In genomic region chr17:75666959-75667790, GRCh38 we compare ENCODE assay signal across 8 cellular contexts. TPM values are rescaled to one million over a fixed set of nuclear protein-coding genes. Genes with fewer than 3 reads are reported as not detected.
DNase-seq lines count a peak whose midpoint lies in the region; ATAC-seq and FAIRE-seq lines count a peak whose summit lies in the region.

Gene RECQL5 (minus strand): TSS chr17:75667154. CDS start chr17:75666557, 597 bp downstream.
Gene SAP30BP (plus strand): TSS chr17:75667338. CDS start chr17:75667373, 35 bp downstream.

- peak within 1 kb of the TSS; percentile 96 for H3K4me2 ChIP-seq in Karpas-422 (ENCODE audit: low read depth, low read length, poor library complexity, severe bottlenecking)

- DNase-seq in DMS53 treated with DMSO at 0.1 percent for 48 hours (lab: John Stamatoyannopoulos, UW; ENCODE audit: unreplicated experiment) (peak; percentile 96), Karpas-422 (peak; percentile 99), RCC 7860 (ENCODE audit: low spot score) (peak; percentile 94)
- peak; percentile 99 for DNase-seq in activated T-cell treated with anti-CD3 and anti-CD28 coated beads, Interleukin-2, amount 50 U/mL, for 48 hours
- peak; percentile 97 to 99 for DNase-seq in stimulated activated CD8-positive, alpha-beta memory T cell treated with anti-CD3 and anti-CD28 coated beads, Interleukin-7, amount 100 ng/mL, for 1 hour (ENCODE audit: low read depth in 2 of 2)

- peak; percentile 92 for FAIRE-seq in RCC 7860 (lab: Jason Lieb, UNC)

- peak within 1 kb of the TSS; percentile 90 for H3K27ac ChIP-seq in Karpas-422 (ENCODE audit: low read length)

- H3K4me1 ChIP-seq in Karpas-422 (ENCODE audit: low read length): peaks cover 42% of the 10 kb centered on the region
- peaks cover 12% of the 10 kb centered on the region for H3K4me1 ChIP-seq in mucosa of stomach (ENCODE audit: control insufficient read depth, insufficient read depth, low read length)

- H3K4me3 ChIP-seq in Karpas-422 (ENCODE audit: low read length) (peak within 1 kb of the TSS; percentile 90), mucosa of stomach (ENCODE audit: low read length) (peak within 1 kb of the TSS; percentile 78)

- H3K36me3 ChIP-seq in Karpas-422 (ENCODE audit: insufficient read depth, low read length) (peaks cover 41% of the 10 kb centered on the region), mucosa of stomach (ENCODE audit: control insufficient read depth, insufficient read depth, low read length) (peaks cover 4% of the 10 kb centered on the region)

- peaks cover 68% of the 10 kb centered on the region for H3K79me2 ChIP-seq in Karpas-422 (ENCODE audit: low read length)

- H3K9ac ChIP-seq in Karpas-422 (ENCODE audit: low read length): peak within 1 kb of the TSS; percentile 82
- H3K9ac ChIP-seq in mucosa of stomach (ENCODE audit: low read length): peak within 1 kb of the TSS; percentile 84

- H3K27me3 ChIP-seq in Karpas-422 (ENCODE audit: low read length) (no peaks in the 10 kb centered on the region), mucosa of stomach (ENCODE audit: control insufficient read depth, insufficient read depth, low read length) (no peaks in the 10 kb centered on the region)

- H4K20me1 ChIP-seq in Karpas-422 (ENCODE audit: insufficient read depth, low read depth, low read length): 0 out of 2 replicates have a peak, but pooled peaks cover 4% of the 10 kb centered on the region

- H3K9me3 ChIP-seq in Karpas-422 (ENCODE audit: low read length) (no peaks in the 10 kb centered on the region), mucosa of stomach (ENCODE audit: control insufficient read depth, low read length) (no peaks in the 10 kb centered on the region)

- ATAC-seq in GM21786 (IDR thresholded peaks at IDR 0.05; ENCODE audit: unreplicated experiment): peak; percentile 60
- peak; percentile 99 for ATAC-seq in esophagus mucosa

- H2AFZ ChIP-seq in Karpas-422 (ENCODE audit: low read length): no peak within 1 kb of the TSS

- no peaks in the 10 kb centered on the region for H3K9me2 ChIP-seq in Karpas-422 (replicated peaks; ENCODE audit: insufficient read depth, low read length)

RNA-seq across cellular contexts. Expression of gene RECQL5, which starts in this region (rescaled TPM):
- 29.4 and 68.7 TPM in 2 replicates for total RNA-seq in Karpas-422 (2014; rRNA removed; shearing (Covaris generic); ENCODE audit: low replicate concordance)
- total RNA-seq in esophagus mucosa: 36.6 TPM

RNA-seq across cellular contexts. Expression of gene SAP30BP, which starts in this region (rescaled TPM):
- total RNA-seq in Karpas-422 (2014; rRNA removed; shearing (Covaris generic); ENCODE audit: low replicate concordance): 26.5 and 49.2 TPM in 2 replicates
- 46.3 TPM for total RNA-seq in esophagus mucosa

Comparison
In these comparisons a context has a peak if more than half of its experiments do, and no peak if none do; other contexts are left out.
1. Peak in every context shown above with its lines: DNase-seq, ATAC-seq, H3K4me3 ChIP-seq and H3K27ac ChIP-seq.